In genomic region chr3:77871436-77871835, GRCh38 we compare ENCODE assay signal across 24 cellular contexts.
"Had no signal": no experiment of that assay in that cellular context is flagged by ENCODE, and none has a peak within 500 bp of the region (broad histone marks: within the 10 kb centered on the region; RNA-seq: fewer than 3 reads in every experiment).

No MANE protein-coding gene starts in this region.

- H3K27ac ChIP-seq: VCaP had no signal

- ATAC-seq: activated T-helper 17 cell treated with anti-CD3 and anti-CD28 coated beads, Interleukin-2, amount 50 U/mL, for 72 hours; T-cell had no signal

- DNase-seq: activated CD4-positive, alpha-beta memory T cell treated with anti-CD3 and anti-CD28 coated beads for 36 hours; activated CD4-positive, alpha-beta T cell treated with anti-CD3 and anti-CD28 coated beads, Interleukin-2, amount 10 ng/mL, durations not matched to agents 7 days and 5 days; activated CD4-positive, CD25-positive, alpha-beta regulatory T cell; activated CD8-positive, alpha-beta memory T cell treated with anti-CD3 and anti-CD28 coated beads for 24 hours; activated gamma-delta T cell; activated naive CD4-positive, alpha-beta T cell treated with anti-CD3 and anti-CD28 coated beads for 36 hours; activated T-cell treated with anti-CD3 and anti-CD28 coated beads for 4 hours; activated T-cell treated with anti-CD3 and anti-CD28 coated beads, Interleukin-2, amount 50 U/mL, for 48 hours; amygdala; caudate nucleus; NCI-H1048; NCI-H146; NCI-H187 treated with DMSO at 0.1 percent for 48 hours; NCI-H2171; NCI-H2227 treated with DMSO at 0.1 percent for 48 hours; NCI-H446 treated with DMSO at 0.1 percent for 48 hours; NCI-H526; NCI-H82; SIG-M5; T-cell; T-helper 2 cell; T1000 had no signal
